Comparison of ENCODE assay signal across 29 cellular contexts in the genomic region with DNA sequence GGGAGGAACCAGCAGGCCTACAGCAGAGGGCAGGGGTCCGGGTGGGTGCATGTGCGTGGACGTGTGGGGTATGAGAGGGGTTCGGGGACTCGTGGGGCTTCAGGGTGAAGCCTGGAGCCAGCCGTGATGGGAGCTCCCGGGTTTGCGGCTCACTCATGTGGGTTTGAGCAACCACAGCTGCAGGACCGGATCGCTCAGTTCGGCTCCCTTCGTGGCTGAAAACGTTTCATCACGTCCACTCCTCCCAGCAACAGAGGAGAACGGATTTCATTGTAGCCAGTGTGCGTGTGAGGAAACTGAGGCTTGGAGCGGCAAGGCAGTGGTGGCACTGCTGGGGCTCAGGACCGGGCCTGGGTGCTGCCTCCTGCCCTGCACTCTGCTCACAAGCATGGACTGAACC. TPM values are rescaled to one million over a fixed set of nuclear protein-coding genes. Genes with fewer than 3 reads are reported as not detected.
"Had no signal": no experiment of that assay in that cellular context is flagged by ENCODE, and none has a peak within 500 bp of the region (broad histone marks: within the 10 kb centered on the region; RNA-seq: fewer than 3 reads in every experiment).

No MANE protein-coding gene starts in this region.

- H3K27ac Mint-ChIP-seq: stimulated activated effector memory CD8-positive, alpha-beta T cell treated with anti-CD3 and anti-CD28 coated beads, Interleukin-12 subunit alpha, Interleukin-12 subunit beta, amount 100 ng/mL, for 72 hours; stimulated activated memory B cell treated with anti-CD40 and anti-IgM and Interleukin-4, amounts not matched to agents 10 μg/mL and 1 μg/mL and 100 μg/mL, for 72 hours; stimulated activated naive B cell treated with anti-CD40 and anti-IgM and Interleukin-4, amounts not matched to agents 10 μg/mL and 1 μg/mL and 100 μg/mL, for 72 hours; stimulated activated naive CD8-positive, alpha-beta T cell treated with anti-CD3 and anti-CD28 coated beads, Interleukin-15, amount 100 ng/mL, for 72 hours; stimulated activated naive CD8-positive, alpha-beta T cell treated with anti-CD3 and anti-CD28 coated beads, Interleukin-15, Interleukin-2, amounts not matched to agents 100 ng/mL and 50 ng/mL, for 24 hours; type B pancreatic cell had no signal

- H3K36me3 Mint-ChIP-seq: stimulated activated effector memory CD8-positive, alpha-beta T cell treated with anti-CD3 and anti-CD28 coated beads, Interleukin-12 subunit alpha, Interleukin-12 subunit beta, amount 100 ng/mL, for 72 hours; stimulated activated memory B cell treated with anti-CD40 and anti-IgM and Interleukin-4, amounts not matched to agents 10 μg/mL and 1 μg/mL and 100 μg/mL, for 72 hours had no signal

- ATAC-seq: stimulated activated effector memory CD8-positive, alpha-beta T cell treated with anti-CD3 and anti-CD28 coated beads, Interleukin-12 subunit alpha, Interleukin-12 subunit beta, amount 100 ng/mL, for 72 hours; stimulated activated memory B cell treated with anti-CD40 and anti-IgM and Interleukin-4, amounts not matched to agents 10 μg/mL and 1 μg/mL and 100 μg/mL, for 72 hours; stimulated activated naive B cell treated with anti-CD40 and anti-IgM and Interleukin-4, amounts not matched to agents 10 μg/mL and 1 μg/mL and 100 μg/mL, for 72 hours; stimulated activated naive CD8-positive, alpha-beta T cell treated with anti-CD3 and anti-CD28 coated beads, Interleukin-15, amount 100 ng/mL, for 72 hours; stimulated activated naive CD8-positive, alpha-beta T cell treated with anti-CD3 and anti-CD28 coated beads, Interleukin-15, Interleukin-2, amounts not matched to agents 100 U/mL and 50 U/mL, for 24 hours; upper lobe of right lung had no signal

- H3K27ac ChIP-seq: stomach, suprapubic skin, testis, thoracic aorta, thyroid gland, tibial nerve, transverse colon, upper lobe of left lung, upper lobe of right lung, uterus, vagina had no signal

- H3K27me3 Mint-ChIP-seq: stimulated activated memory B cell treated with anti-CD40 and anti-IgM and Interleukin-4, amounts not matched to agents 10 μg/mL and 1 μg/mL and 100 μg/mL, for 72 hours; stimulated activated naive CD8-positive, alpha-beta T cell treated with anti-CD3 and anti-CD28 coated beads, Interleukin-15, amount 100 ng/mL, for 72 hours; stimulated activated naive CD8-positive, alpha-beta T cell treated with anti-CD3 and anti-CD28 coated beads, Interleukin-15, Interleukin-2, amounts not matched to agents 100 ng/mL and 50 ng/mL, for 24 hours; type B pancreatic cell had no signal

- H3K4me1 Mint-ChIP-seq: stimulated activated effector memory CD8-positive, alpha-beta T cell treated with anti-CD3 and anti-CD28 coated beads, Interleukin-12 subunit alpha, Interleukin-12 subunit beta, amount 100 ng/mL, for 72 hours had no signal

- H3K4me3 Mint-ChIP-seq: stimulated activated effector memory CD8-positive, alpha-beta T cell treated with anti-CD3 and anti-CD28 coated beads, Interleukin-12 subunit alpha, Interleukin-12 subunit beta, amount 100 ng/mL, for 72 hours; stimulated activated memory B cell treated with anti-CD40 and anti-IgM and Interleukin-4, amounts not matched to agents 10 μg/mL and 1 μg/mL and 100 μg/mL, for 72 hours; stimulated activated naive B cell treated with anti-CD40 and anti-IgM and Interleukin-4, amounts not matched to agents 10 μg/mL and 1 μg/mL and 100 μg/mL, for 72 hours; stimulated activated naive CD8-positive, alpha-beta T cell treated with anti-CD3 and anti-CD28 coated beads, Interleukin-15, amount 100 ng/mL, for 72 hours; stimulated activated naive CD8-positive, alpha-beta T cell treated with anti-CD3 and anti-CD28 coated beads, Interleukin-15, Interleukin-2, amounts not matched to agents 100 ng/mL and 50 ng/mL, for 24 hours; type B pancreatic cell had no signal

- DNase-seq: stimulated activated CD4-positive, alpha-beta T cell treated with anti-CD3 and anti-CD28 coated beads, Interleukin-2, amount 100 ng/mL, for 48 hours; stimulated activated CD4-positive, alpha-beta T cell treated with anti-CD3 and anti-CD28 coated beads, Interleukin-4, amount 100 ng/mL, for 1 hour; stimulated activated CD4-positive, alpha-beta T cell treated with anti-CD3 and anti-CD28 coated beads, Interleukin-4, amount 100 ng/mL, for 24 hours; stimulated activated CD4-positive, alpha-beta T cell treated with anti-CD3 and anti-CD28 coated beads, Interleukin-4, amount 100 ng/mL, for 4 hours; stimulated activated CD8-positive, alpha-beta memory T cell treated with anti-CD3 and anti-CD28 coated beads, Interleukin-4, amount 100 ng/mL, for 48 hours; stimulated activated naive B cell treated with anti-CD40 and anti-IgM and Interleukin-4, amounts not matched to agents 10 μg/mL and 1 μg/mL and 100 μg/mL, for 72 hours; stimulated activated naive CD4-positive, alpha-beta T cell; stimulated activated naive CD4-positive, alpha-beta T cell treated with Interleukin-2 at 50 U/mL for 16 hours; stimulated activated naive CD8-positive, alpha-beta T cell treated with anti-CD3 and anti-CD28 coated beads, Interleukin-15, amount 100 ng/mL, for 72 hours; stimulated activated naive CD8-positive, alpha-beta T cell treated with anti-CD3 and anti-CD28 coated beads, Interleukin-15, Interleukin-2, amounts not matched to agents 100 U/mL and 50 U/mL, for 24 hours; stomach; substantia nigra; testis; thyroid gland; tibial artery; transverse colon; upper lobe of right lung; uterus had no signal

- H3K9me3 Mint-ChIP-seq: stimulated activated effector memory CD8-positive, alpha-beta T cell treated with anti-CD3 and anti-CD28 coated beads, Interleukin-12 subunit alpha, Interleukin-12 subunit beta, amount 100 ng/mL, for 72 hours; stimulated activated memory B cell treated with anti-CD40 and anti-IgM and Interleukin-4, amounts not matched to agents 10 μg/mL and 1 μg/mL and 100 μg/mL, for 72 hours; stimulated activated naive CD8-positive, alpha-beta T cell treated with anti-CD3 and anti-CD28 coated beads, Interleukin-15, amount 100 ng/mL, for 72 hours; stimulated activated naive CD8-positive, alpha-beta T cell treated with anti-CD3 and anti-CD28 coated beads, Interleukin-15, Interleukin-2, amounts not matched to agents 100 ng/mL and 50 ng/mL, for 24 hours; type B pancreatic cell had no signal

RNA-seq across cellular contexts. Expression of a gene that starts 12.1 kb away (rescaled TPM):
- total RNA-seq: subcutaneous adipose tissue, suprapubic skin, thyroid gland, tibial nerve, transverse colon, upper lobe of right lung, ureter had no signal
